8 cellular contexts compared by ENCODE assay signal in the genomic region with DNA sequence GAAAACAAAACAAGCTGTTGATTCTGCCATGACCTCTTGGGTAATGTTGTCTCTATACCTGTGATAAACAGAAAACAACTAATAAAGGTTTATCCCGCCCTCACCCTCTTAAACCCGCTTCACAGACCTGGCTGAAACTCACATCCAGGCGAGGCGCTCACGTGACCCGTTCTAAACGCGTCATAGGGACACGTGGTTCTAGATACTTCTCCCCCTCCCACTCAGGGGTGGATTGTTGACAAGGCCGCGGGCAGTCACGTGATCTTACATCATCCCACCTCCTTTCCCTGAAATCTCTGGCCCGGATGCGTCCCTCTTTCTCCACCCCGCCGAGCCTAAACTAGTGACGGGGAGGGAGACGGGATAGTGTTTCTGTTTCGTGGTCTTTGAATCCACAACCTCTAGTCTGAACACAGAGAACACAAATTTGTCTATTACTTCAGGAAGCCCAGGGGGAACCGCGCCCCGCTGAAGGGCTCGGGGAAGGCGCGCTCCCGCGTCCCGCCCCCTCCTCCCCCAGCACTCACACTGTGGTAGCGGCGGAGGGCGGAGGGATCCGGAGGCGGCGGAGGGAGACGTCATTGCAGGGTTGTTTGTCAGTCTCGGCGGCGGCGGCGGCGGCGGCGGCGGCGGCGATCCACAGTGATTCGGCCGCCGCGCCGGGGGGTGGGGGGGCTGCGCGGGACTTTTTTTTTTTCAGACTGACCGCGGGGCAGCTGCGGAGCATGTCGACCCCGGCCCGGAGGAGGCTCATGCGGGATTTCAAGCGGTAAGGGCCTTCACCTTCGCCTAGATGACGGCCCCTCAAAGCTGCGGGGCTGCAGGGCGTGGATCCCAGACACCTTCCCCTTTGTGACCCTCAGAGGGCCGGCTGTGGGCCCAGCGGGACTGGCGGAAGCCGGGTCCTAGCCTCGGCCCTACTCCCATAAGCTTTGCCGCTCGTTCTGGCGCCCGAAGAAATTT. TPM values are rescaled to one million over a fixed set of nuclear protein-coding genes. Genes with fewer than 3 reads are reported as not detected.
DNase-seq lines count a peak whose midpoint lies in the region; ATAC-seq, FAIRE-seq and TF ChIP-seq lines count a peak whose summit lies in the region.

TSS of gene UBE2B (plus strand) at position 699 of the 963 bp plus-strand sequence. CDS start at position 726, 27 bp downstream.

- peak within 1 kb of the TSS; percentile 56 for H2AK5ac ChIP-seq in IMR-90 (ENCODE audit: low read depth, low read length)

- TF ChIP-seq POLR2A in IMR-90 (IDR thresholded peaks at IDR 0.05; ENCODE audit: low read depth, low read length) (peak; percentile 69), endothelial cell of umbilical vein (IDR thresholded peaks at IDR 0.05; ENCODE audit: low read depth, low read length) (peak; percentile 90)

- H3K18ac ChIP-seq in IMR-90 (ENCODE audit: low read depth, low read length): peak within 1 kb of the TSS; percentile 77

- peak within 1 kb of the TSS; percentile 92; the same call in 1 of the 3 replicates for H2BK15ac ChIP-seq in IMR-90 (ENCODE audit: low read depth, low read length)

- TF ChIP-seq RAD21 in IMR-90 (IDR thresholded peaks at IDR 0.05; ENCODE audit: low read length): no peak

- H3K4me3 ChIP-seq in IMR-90 (ENCODE audit: insufficient read depth, low read depth, low read length) (peak within 1 kb of the TSS; percentile 93), endothelial cell of umbilical vein (replicated peaks in 1 of 3; ENCODE audit: insufficient read depth in 1 of 3, low read depth in 1 of 3, low read length in 3 of 3) (peak within 1 kb of the TSS; percentile 91 to 94 (median 93))

- H3K9me3 ChIP-seq in IMR-90 (ENCODE audit: control insufficient read depth, insufficient read depth, low read length) (no peaks in the 10 kb centered on the region), endothelial cell of umbilical vein (replicated peaks; ENCODE audit: control insufficient read depth, insufficient read depth, low read length) (no peaks in the 10 kb centered on the region)

- ATAC-seq in GM21528 (IDR thresholded peaks at IDR 0.05; ENCODE audit: low FRiP score, unreplicated experiment) (peak; percentile 76), IMR-90 (ENCODE audit: low read depth) (peak; percentile 86)

- peaks cover 19 to 43% of the 10 kb centered on the region in 2 experiments for H3K79me1 ChIP-seq in IMR-90 (ENCODE audit: low read depth in 1 of 2, low read length in 2 of 2)

- peaks cover 43% of the 10 kb centered on the region for H3K79me2 ChIP-seq in endothelial cell of umbilical vein (ENCODE audit: control insufficient read depth, insufficient read depth, low read length)

- peak within 1 kb of the TSS; percentile 89 for H4K91ac ChIP-seq in IMR-90 (ENCODE audit: insufficient read depth, low read depth, low read length)

- in situ Hi-C loops in IMR-90 (cut with MboI; ENCODE audit: low sequenced_read_pairs): no loop called here

- H3K56ac ChIP-seq in IMR-90 (ENCODE audit: extremely low read depth, insufficient read depth, low read length): peak within 1 kb of the TSS; percentile 96

- H3K4me2 ChIP-seq in IMR-90 (ENCODE audit: low read depth, low read length): peak within 1 kb of the TSS; percentile 99
- peak within 1 kb of the TSS; percentile 77 for H3K4me2 ChIP-seq in endothelial cell of umbilical vein (ENCODE audit: insufficient read depth, low read length)

- POLR2A ChIA-PET in IMR-90 (lab: Charles Lee; ENCODE audit: unreplicated experiment): interaction anchor here (0.6 to 1.0 kb wide), 2 partner anchors 154 to 1067 kb away, joined by 3 to 5 read pairs; partner anchors contain the start of gene JADE2
- POLR2A ChIA-PET in endothelial cell of umbilical vein (lab: Charles Lee): interaction anchor here (0.6 to 1.0 kb wide), 7 partner anchors 65 to 216 kb away, joined by 3 to 4 read pairs (median 3); no protein-coding TSS in a partner anchor

- FAIRE-seq in endothelial cell of umbilical vein (lab: Jason Lieb, UNC): peak; percentile 96

- H3K14ac ChIP-seq in IMR-90 (replicated peaks; ENCODE audit: low read depth, low read length): peak within 1 kb of the TSS; percentile 97

- peak within 1 kb of the TSS; percentile 87 for H2BK20ac ChIP-seq in IMR-90 (ENCODE audit: low read depth, low read length)

- H4K8ac ChIP-seq in IMR-90 (ENCODE audit: low read depth in 2 of 2, low read length in 2 of 2): peak within 1 kb of the TSS; percentile 37 to 96

- H3K23ac ChIP-seq in IMR-90 (ENCODE audit: low read depth, low read length): peak within 1 kb of the TSS; percentile 94

- peak within 1 kb of the TSS; percentile 95 for H3K27ac ChIP-seq in IMR-90 (ENCODE audit: insufficient read depth, low read length)
- peak within 1 kb of the TSS; percentile 97 for H3K27ac ChIP-seq in endothelial cell of umbilical vein (ENCODE audit: insufficient read depth, low read depth, low read length)

- DNase-seq in DMS 273 (lab: John Stamatoyannopoulos, UW; ENCODE audit: unreplicated experiment) (peak; percentile 99), IMR-90 (peak; percentile 100), OCI-M1 (lab: John Stamatoyannopoulos, UW) (peak; percentile 99), activated T-cell treated with anti-CD3 and anti-CD28 coated beads for 24 hours (ENCODE audit: low read depth) (peak; percentile 92), endothelial cell of umbilical vein (ENCODE audit: low read depth, low spot score) (peak; percentile 99), midbrain (lab: John Stamatoyannopoulos, UW) (peak; percentile 99)
- peak; percentile 92 to 94 for DNase-seq in stimulated activated CD8-positive, alpha-beta memory T cell treated with anti-CD3 and anti-CD28 coated beads, Interleukin-2, amount 100 ng/mL, for 1 hour (ENCODE audit: low read depth in 2 of 2)

- peak within 1 kb of the TSS; percentile 94 for H3K9ac ChIP-seq in IMR-90 (ENCODE audit: low read depth, low read length)
- H3K9ac ChIP-seq in endothelial cell of umbilical vein (replicated peaks; ENCODE audit: extremely low read depth, insufficient read depth, low read length): peak within 1 kb of the TSS; percentile 98

- peaks cover 6% of the 10 kb centered on the region; the same call in 1 of the 2 replicates for H3K36me3 ChIP-seq in IMR-90 (ENCODE audit: control insufficient read depth, insufficient read depth, low read length)
- H3K36me3 ChIP-seq in endothelial cell of umbilical vein (ENCODE audit: control insufficient read depth in 2 of 2, extremely low read depth in 1 of 2, insufficient read depth in 2 of 2, low read length in 2 of 2): peaks cover 0 to 2% of the 10 kb centered on the region in 2 experiments

- intact Hi-C loops in IMR-90 (cut with micrococcal nuclease): loop anchor here (1.0 kb wide), 2 partner anchors 156 to 206 kb away; no protein-coding TSS in a partner anchor
- intact Hi-C loops in endothelial cell of umbilical vein (cut with micrococcal nuclease): loop anchor here (1.0 to 5.0 kb wide), 7 partner anchors 40 to 261 kb away; partner anchors contain the start of genes CDKN2AIPNL and SAR1B

- CTCF ChIA-PET in IMR-90 (lab: Yijun Ruan, JAX): interaction anchor here (0.6 to 1.7 kb wide), 2 partner anchors 216 kb away, joined by 3 to 10 read pairs; no protein-coding TSS in a partner anchor
- CTCF ChIA-PET in endothelial cell of umbilical vein (lab: Charles Lee): interaction anchor here (1.0 to 2.0 kb wide), 6 partner anchors 40 to 216 kb away, joined by 3 to 11 read pairs (median 4); partner anchors contain the start of gene CDKN2AIPNL

- H2BK5ac ChIP-seq in IMR-90 (ENCODE audit: low read depth, low read length, poor library complexity, severe bottlenecking): peak within 1 kb of the TSS; percentile 96

- H4K20me1 ChIP-seq in IMR-90 (ENCODE audit: insufficient read depth, low read length) (peaks cover 36% of the 10 kb centered on the region), endothelial cell of umbilical vein (replicated peaks; ENCODE audit: control insufficient read depth, extremely low read depth, insufficient read depth, low read length) (peaks cover 10% of the 10 kb centered on the region)

- H3K27me3 ChIP-seq in IMR-90 (ENCODE audit: control insufficient read depth, insufficient read depth, low read length): no peaks in the 10 kb centered on the region
- no peaks in the 10 kb centered on the region for H3K27me3 ChIP-seq in endothelial cell of umbilical vein (ENCODE audit: control insufficient read depth in 2 of 2, insufficient read depth in 2 of 2, low read length in 2 of 2)

- peak within 1 kb of the TSS; percentile 69 for H4K5ac ChIP-seq in IMR-90 (ENCODE audit: low read depth, low read length)

- H2AK9ac ChIP-seq in IMR-90 (replicated peaks; ENCODE audit: low read depth, low read length, poor library complexity): peak within 1 kb of the TSS; percentile 98

- no peaks in the 10 kb centered on the region for H3K4me1 ChIP-seq in IMR-90 (ENCODE audit: control insufficient read depth, insufficient read depth, low read length)
- peaks cover 11% of the 10 kb centered on the region for H3K4me1 ChIP-seq in endothelial cell of umbilical vein (ENCODE audit: control insufficient read depth, extremely low read depth, insufficient read depth, low read length)

- H3K9me1 ChIP-seq in IMR-90 (ENCODE audit: insufficient read depth, low read length) (peaks cover 4% of the 10 kb centered on the region; the same call in 1 of the 2 replicates), endothelial cell of umbilical vein (replicated peaks; ENCODE audit: control insufficient read depth, extremely low read depth, insufficient read depth, low read length) (no peaks in the 10 kb centered on the region)

- dilution Hi-C loops in IMR-90 (cut with HindIII; ENCODE audit: low sequenced_read_pairs, unreplicated experiment) (no loop called here), endothelial cell of umbilical vein (cut with MboI; ENCODE audit: extremely low pct_ligation_motif_present, low sequenced_read_pairs) (no loop called here)

- peak within 1 kb of the TSS; percentile 95 for H2AFZ ChIP-seq in IMR-90 (replicated peaks; ENCODE audit: low read length, poor library complexity)
- H2AFZ ChIP-seq in endothelial cell of umbilical vein (ENCODE audit: low read depth, low read length): peak within 1 kb of the TSS; percentile 94

- BruUV-seq in IMR-90 (replicated peaks; lab: Mats Ljungman, UMichigan): no TSS peak
- BruUV-seq in endothelial cell of umbilical vein (replicated peaks; lab: Mats Ljungman, UMichigan): no TSS peak

- TF ChIP-seq CTCF in IMR-90 (conservative IDR thresholded peaks at IDR 0.05; ENCODE audit: low read depth, low read length) (no peak), endothelial cell of umbilical vein (IDR thresholded peaks at IDR 0.05; ENCODE audit: extremely low read depth in 1 of 2, insufficient read depth in 1 of 2, low read depth in 1 of 2, low read length in 2 of 2) (no peak)

- 0% methylated on average over 22 of the region's 74 CpGs; no CpG with 5 or more reads in 1 of the 2 experiments for WGBS in IMR-90 (ENCODE audit: extremely low coverage in 2 of 2, insufficient read length in 1 of 2), 2 experiments

- H3K4ac ChIP-seq in IMR-90 (ENCODE audit: low read depth, low read length): peak within 1 kb of the TSS; percentile 95

- H2BK120ac ChIP-seq in IMR-90 (ENCODE audit: low read depth, low read length): peak within 1 kb of the TSS; percentile 95

RNA-seq across cellular contexts. Expression of gene UBE2B, which starts in this region (rescaled TPM):
- total RNA-seq in IMR-90 (2012; rRNA removed) (6.3 and 17.5 TPM in 2 replicates), endothelial cell of umbilical vein (109 and 110 TPM in 2 replicates)
- polyA plus RNA-seq in IMR-90 (2012; rRNA removed) (39.9 and 46.0 TPM in 2 replicates), endothelial cell of umbilical vein (23.9 and 37.8 TPM in 2 replicates)
- polyA plus RNA-seq in IMR-90 (2012; cell fraction: cytosol; rRNA removed): 6.3 and 12.1 TPM in 2 replicates
- 4.8 and 50.2 TPM in 2 replicates for polyA plus RNA-seq in IMR-90 (2012; cell fraction: nucleus; rRNA removed; ENCODE audit: low replicate concordance)
- 37.6 and 39.2 TPM in 2 replicates for polyA plus RNA-seq in endothelial cell of umbilical vein (2011; cell fraction: cytosol; rRNA removed)
- polyA plus RNA-seq in endothelial cell of umbilical vein (2011; cell fraction: nucleus; rRNA removed): 28.8 and 50.6 TPM in 2 replicates
- polyA plus RNA-seq in endothelial cell of umbilical vein (2012): 65.9 and 97.4 TPM in 2 replicates
- 9.7 and 14.6 TPM in 2 replicates for polyA minus RNA-seq in endothelial cell of umbilical vein
- 42.6 TPM for polyA minus RNA-seq in endothelial cell of umbilical vein (2011; cell fraction: cytosol; rRNA and poly(A)+ RNA removed)
- polyA minus RNA-seq in endothelial cell of umbilical vein (2011; cell fraction: nucleus; rRNA and poly(A)+ RNA removed): 37.4 and 41.7 TPM in 2 replicates

Comparison
In these comparisons a context has a peak if more than half of its experiments do, and no peak if none do; other contexts are left out.
1. Peak in every context shown above with its lines: DNase-seq, ATAC-seq, H3K4me3 ChIP-seq and H3K27ac ChIP-seq.